In the genomic region with DNA sequence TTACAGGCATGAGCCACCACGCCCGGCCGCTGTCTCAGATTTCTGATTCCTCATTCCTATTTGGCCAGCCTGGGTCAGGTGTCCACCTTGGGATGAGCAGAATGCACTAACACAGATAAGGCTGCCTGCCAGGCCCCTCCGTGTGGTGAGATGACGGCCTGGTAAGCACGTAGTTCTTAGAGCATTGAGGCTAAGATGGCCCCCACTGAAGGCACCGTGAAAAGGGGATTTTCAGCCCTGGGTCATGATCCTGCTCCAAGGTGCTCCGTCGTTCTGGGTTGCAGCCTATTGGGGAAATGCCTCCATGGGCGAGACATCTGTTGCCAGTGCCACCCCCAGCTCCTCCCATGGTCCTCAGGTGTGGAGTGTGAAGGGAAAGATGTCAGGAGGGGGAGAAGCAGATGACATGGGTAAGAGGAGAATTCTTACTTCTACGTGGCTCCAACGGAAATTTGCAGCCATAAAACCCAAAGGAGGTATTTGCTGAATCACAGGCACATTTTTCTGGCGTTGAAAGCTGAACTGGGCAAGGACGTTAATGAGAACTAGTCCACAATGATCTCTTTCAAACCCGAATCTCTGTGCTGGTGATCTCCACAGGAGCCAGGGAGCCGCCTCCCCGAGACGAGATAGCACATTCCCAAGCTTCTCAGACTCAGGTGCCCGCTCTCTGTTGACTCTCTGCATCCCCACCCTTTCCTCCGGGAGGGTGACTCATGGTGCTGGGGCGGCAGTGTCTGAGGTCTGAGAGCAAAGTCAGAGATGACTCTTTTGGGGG, we compare ENCODE assay signal across 9 cellular contexts. TPM values are rescaled to one million over a fixed set of nuclear protein-coding genes. Genes with fewer than 3 reads are reported as not detected.
DNase-seq lines count a peak whose midpoint lies in the region; ATAC-seq, FAIRE-seq and TF ChIP-seq lines count a peak whose summit lies in the region.
"Had no signal": no experiment of that assay in that cellular context is flagged by ENCODE, and none has a peak within 500 bp of the region (broad histone marks: within the 10 kb centered on the region; RNA-seq: fewer than 3 reads in every experiment).

No MANE protein-coding gene starts in this region.

- H3K4me3 ChIP-seq in endothelial cell of umbilical vein (replicated peaks in 1 of 3; ENCODE audit: insufficient read depth in 1 of 3, low read depth in 1 of 3, low read length in 3 of 3), result peak overlapping the region in 1 of 3 experiments; percentile 29

- H3K36me3 Mint-ChIP-seq in progenitor cell of endocrine pancreas (ENCODE audit: insufficient read depth), result no peaks in the 10 kb centered on the region

- no peaks in the 10 kb centered on the region for H3K36me3 ChIP-seq in ES-I3 (ENCODE audit: insufficient read depth, low read length)
- H3K36me3 ChIP-seq in endothelial cell of umbilical vein (ENCODE audit: control insufficient read depth in 2 of 2, extremely low read depth in 1 of 2, insufficient read depth in 2 of 2, low read length in 2 of 2), result no peaks in the 10 kb centered on the region

- ATAC-seq in HG03520 (IDR thresholded peaks at IDR 0.05; ENCODE audit: unreplicated experiment), result no peak

- intact Hi-C loops in endothelial cell of umbilical vein (cut with micrococcal nuclease), result no loop called here

- H3K4me1 Mint-ChIP-seq in progenitor cell of endocrine pancreas (ENCODE audit: low read depth), result peaks cover 25% of the 10 kb centered on the region

- TF ChIP-seq CTCF in endothelial cell of umbilical vein (IDR thresholded peaks at IDR 0.05; ENCODE audit: extremely low read depth in 1 of 2, insufficient read depth in 1 of 2, low read depth in 1 of 2, low read length in 2 of 2) (no peak), progenitor cell of endocrine pancreas (IDR thresholded peaks at IDR 0.05; ENCODE audit: unreplicated experiment) (no peak)

- H3K4me3 Mint-ChIP-seq in progenitor cell of endocrine pancreas (ENCODE audit: low read depth), result no peak overlapping the region

- no peak for TF ChIP-seq POLR2A in endothelial cell of umbilical vein (IDR thresholded peaks at IDR 0.05; ENCODE audit: low read depth, low read length)

- no peaks in the 10 kb centered on the region for H3K27me3 Mint-ChIP-seq in progenitor cell of endocrine pancreas

- H3K9ac ChIP-seq in ES-I3 (ENCODE audit: low read depth, low read length), result peak overlapping the region; percentile 23
- H3K9ac ChIP-seq in endothelial cell of umbilical vein (replicated peaks; ENCODE audit: extremely low read depth, insufficient read depth, low read length), result peak overlapping the region; percentile 41

- POLR2A ChIA-PET in endothelial cell of umbilical vein (lab: Charles Lee), result no interaction called here

- peak overlapping the region; percentile 66 for H3K27ac Mint-ChIP-seq in progenitor cell of endocrine pancreas

- DNase-seq in NCI-H69 (lab: John Stamatoyannopoulos, UW) (peak; percentile 76), endothelial cell of umbilical vein (ENCODE audit: low read depth, low spot score) (peak; percentile 69), progenitor cell of endocrine pancreas (ENCODE audit: low spot score, unreplicated experiment) (no peak), NCI-H1092 (lab: John Stamatoyannopoulos, UW) (no peak), NCI-H345 treated with DMSO at 0.1 percent for 48 hours (lab: John Stamatoyannopoulos, UW; ENCODE audit: unreplicated experiment) (no peak)
- DNase-seq: activated CD4-positive, alpha-beta T cell treated with anti-CD3 and anti-CD28 coated beads for 4 hours; NCI-H2081 had no signal

- H2AFZ ChIP-seq in endothelial cell of umbilical vein (ENCODE audit: low read depth, low read length), result peak overlapping the region; percentile 94

- H3K9me3 ChIP-seq in ES-I3 (ENCODE audit: control insufficient read depth, insufficient read depth, low read length), result no peaks in the 10 kb centered on the region
- H3K9me3 ChIP-seq in endothelial cell of umbilical vein (replicated peaks; ENCODE audit: control insufficient read depth, insufficient read depth, low read length), result no peaks in the 10 kb centered on the region

- H3K27me3 ChIP-seq in endothelial cell of umbilical vein (ENCODE audit: control insufficient read depth in 2 of 2, insufficient read depth in 2 of 2, low read length in 2 of 2), result peaks cover 6% of the 10 kb centered on the region in 2 experiments

- peaks cover 10% of the 10 kb centered on the region for H3K9me3 Mint-ChIP-seq in progenitor cell of endocrine pancreas (ENCODE audit: low read depth)

- FAIRE-seq in endothelial cell of umbilical vein (lab: Jason Lieb, UNC), result no peak

- no peaks in the 10 kb centered on the region for H3K79me2 ChIP-seq in endothelial cell of umbilical vein (ENCODE audit: control insufficient read depth, insufficient read depth, low read length)

- no TSS peak for BruUV-seq in endothelial cell of umbilical vein (replicated peaks; lab: Mats Ljungman, UMichigan)

- H3K4me1 ChIP-seq in ES-I3 (ENCODE audit: insufficient read depth, low read length), result peaks cover 7% of the 10 kb centered on the region
- H3K4me1 ChIP-seq in endothelial cell of umbilical vein (ENCODE audit: control insufficient read depth, extremely low read depth, insufficient read depth, low read length), result peaks cover 9% of the 10 kb centered on the region

- H3K9me1 ChIP-seq in endothelial cell of umbilical vein (replicated peaks; ENCODE audit: control insufficient read depth, extremely low read depth, insufficient read depth, low read length), result no peaks in the 10 kb centered on the region

- dilution Hi-C loops in endothelial cell of umbilical vein (cut with MboI; ENCODE audit: extremely low pct_ligation_motif_present, low sequenced_read_pairs), result no loop called here

- peak overlapping the region; percentile 46 for H3K27ac ChIP-seq in endothelial cell of umbilical vein (ENCODE audit: insufficient read depth, low read depth, low read length)

- H3K4me2 ChIP-seq in endothelial cell of umbilical vein (ENCODE audit: insufficient read depth, low read length), result peak overlapping the region; percentile 72

- no peaks in the 10 kb centered on the region for H4K20me1 ChIP-seq in endothelial cell of umbilical vein (replicated peaks; ENCODE audit: control insufficient read depth, extremely low read depth, insufficient read depth, low read length)

- CTCF ChIA-PET in endothelial cell of umbilical vein (lab: Charles Lee), result no interaction called here

TF ChIP-seq in endothelial cell of umbilical vein, 7 proteins besides CTCF, POLR2A, EP300 and RAD21:
- TF ChIP-seq POLR2AphosphoS5 (IDR thresholded peaks at IDR 0.05; ENCODE audit: insufficient read depth, low read depth, low read length), result no peak
- no peak for TF ChIP-seq MYC (IDR thresholded peaks at IDR 0.05; ENCODE audit: low read depth, low read length)
- TF ChIP-seq FOS (IDR thresholded peaks at IDR 0.05; ENCODE audit: borderline replicate concordance, insufficient read depth, low read length), result peak; percentile 79
- peak; percentile 40 for TF ChIP-seq JUN (IDR thresholded peaks at IDR 0.05; ENCODE audit: borderline replicate concordance, insufficient read depth, insufficient read length, low read depth)
TF ChIP-seq in endothelial cell of umbilical vein: peak in this region for 2.

RNA-seq across cellular contexts. Expression of a gene that starts 34.0 kb away (rescaled TPM):
- total RNA-seq in endothelial cell of umbilical vein, result 221 and 234 TPM in 2 replicates
- polyA plus RNA-seq in endothelial cell of umbilical vein, result 276 and 285 TPM in 2 replicates
- polyA plus RNA-seq in endothelial cell of umbilical vein (2011; cell fraction: cytosol; rRNA removed), result 243 and 254 TPM in 2 replicates
- polyA plus RNA-seq in endothelial cell of umbilical vein (2011; cell fraction: nucleus; rRNA removed), result 202 and 209 TPM in 2 replicates
- 157 and 189 TPM in 2 replicates for polyA plus RNA-seq in endothelial cell of umbilical vein (2012)
- polyA minus RNA-seq in endothelial cell of umbilical vein, result 432 and 438 TPM in 2 replicates
- 42.2 TPM for polyA minus RNA-seq in endothelial cell of umbilical vein (2011; cell fraction: cytosol; rRNA and poly(A)+ RNA removed)
- polyA minus RNA-seq in endothelial cell of umbilical vein (2011; cell fraction: nucleus; rRNA and poly(A)+ RNA removed), result 249 and 278 TPM in 2 replicates
- 2.5 and 3.4 TPM in 2 replicates for total RNA-seq in progenitor cell of endocrine pancreas

Comparison
In these comparisons a context has a peak if more than half of its experiments do, and no peak if none do; other contexts are left out.
1. DNase-seq: peak in NCI-H69 (single experiment) and endothelial cell of umbilical vein (single experiment); none in progenitor cell of endocrine pancreas (single experiment), NCI-H1092 (single experiment) and NCI-H345 treated with DMSO at 0.1 percent for 48 hours (single experiment).
2. RNA of a gene that starts 34.0 kb away (total RNA-seq): 221 to 234 TPM in endothelial cell of umbilical vein; 2.5 to 3.4 TPM in progenitor cell of endocrine pancreas; every median in the first group is over 10 times any median in the second.